ENCODE assay signal across 8 cellular contexts in the genomic region with DNA sequence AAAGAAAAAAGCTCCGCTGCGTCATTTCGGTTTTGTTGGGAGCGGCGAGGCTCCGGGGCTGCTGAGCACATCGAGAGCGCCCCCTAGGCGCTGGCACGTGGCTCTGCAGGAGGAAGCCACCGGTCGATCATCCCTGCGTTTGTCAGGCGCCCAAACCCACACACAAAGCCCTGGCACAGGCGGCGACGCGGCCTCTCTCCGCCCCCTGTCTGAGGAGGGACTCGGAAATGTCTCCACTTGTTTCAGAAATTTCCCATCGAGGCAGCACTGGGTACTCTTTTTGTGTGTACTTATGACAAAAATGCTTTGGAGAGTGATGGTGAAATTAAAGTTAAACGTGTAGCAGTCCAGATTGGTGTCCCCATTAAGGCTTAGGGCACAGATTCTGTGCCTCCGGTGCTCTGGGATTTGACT.
DNase-seq lines count a peak whose midpoint lies in the region; ATAC-seq and TF ChIP-seq lines count a peak whose summit lies in the region.

No MANE protein-coding gene starts in this region.

- H3K27ac Mint-ChIP-seq in CD8-positive, alpha-beta T cell, result no peak overlapping the region

- WGBS in lung, 2 donors, result 4% methylated on average over 23 of the region's 23 CpGs
- WGBS in stomach, 5 donors, result 3 to 5% (median 5%) methylated on average over 23 of the region's 23 CpGs

- peaks cover 5% of the 10 kb centered on the region for H3K9me3 Mint-ChIP-seq in CD8-positive, alpha-beta T cell

- CTCF ChIA-PET in CD8-positive, alpha-beta T cell (lab: Charles Lee), result no interaction called here

- POLR2A ChIA-PET in CD8-positive, alpha-beta T cell (lab: Charles Lee), result no interaction called here

- H3K27ac ChIP-seq in lung (ENCODE audit: low read depth in 1 of 2, low read length in 1 of 2) (no peak overlapping the region), stomach (no peak overlapping the region)
- no peak overlapping the region for H3K27ac ChIP-seq in CD8-positive, alpha-beta T cell (ENCODE audit: low read depth, low read length)

- H3K4me1 Mint-ChIP-seq in CD8-positive, alpha-beta T cell (ENCODE audit: low read depth), result peaks cover 2% of the 10 kb centered on the region

- H3K4me1 ChIP-seq in lung (ENCODE audit: control insufficient read depth in 2 of 2, insufficient read depth in 2 of 2, low read length in 2 of 2) (peaks cover 0 to 2% of the 10 kb centered on the region in 2 donors), stomach (peaks cover 0 to 5% (median 4%) of the 10 kb centered on the region in 4 donors)
- H3K4me1 ChIP-seq in CD8-positive, alpha-beta T cell (ENCODE audit: insufficient read depth, low read length), result no peaks in the 10 kb centered on the region

- H3K36me3 Mint-ChIP-seq in CD8-positive, alpha-beta T cell, result no peaks in the 10 kb centered on the region

- no peak for TF ChIP-seq POLR2A in stomach (IDR thresholded peaks at IDR 0.05)

- peaks cover 10% of the 10 kb centered on the region for H3K27me3 Mint-ChIP-seq in CD8-positive, alpha-beta T cell (ENCODE audit: low read depth)

- intact Hi-C loops in stomach (cut with DNase I; ENCODE audit: low total_unique reads), result no loop called here
- intact Hi-C loops in CD8-positive, alpha-beta T cell (cut with DNase I, micrococcal nuclease), result no loop called here

- no peak overlapping the region for H3K4me3 Mint-ChIP-seq in CD8-positive, alpha-beta T cell

- no peak for TF ChIP-seq EP300 in stomach (IDR thresholded peaks at IDR 0.05)

- peaks cover 0 to 1% of the 10 kb centered on the region in 2 donors for H3K9me3 ChIP-seq in lung (ENCODE audit: control insufficient read depth in 2 of 2, insufficient read depth in 1 of 2, low read length in 1 of 2)
- H3K9me3 ChIP-seq in stomach, result no peaks in the 10 kb centered on the region
- no peaks in the 10 kb centered on the region for H3K9me3 ChIP-seq in CD8-positive, alpha-beta T cell (ENCODE audit: low read length)

- H3K36me3 ChIP-seq in lung (ENCODE audit: control insufficient read depth in 2 of 2, insufficient read depth in 2 of 2, low read length in 2 of 2) (no peaks in the 10 kb centered on the region), stomach (no peaks in the 10 kb centered on the region)
- no peaks in the 10 kb centered on the region for H3K36me3 ChIP-seq in CD8-positive, alpha-beta T cell (ENCODE audit: insufficient read depth, low read length)

- peak; percentile 81 for ATAC-seq in lung (ENCODE audit: insufficient read depth, low FRiP score)
- no peak for ATAC-seq in CD8-positive, alpha-beta T cell

- TF ChIP-seq CTCF in GM12801 (IDR thresholded peaks at IDR 0.05; ENCODE audit: extremely low read depth, insufficient read length) (peak; percentile 48), lung (IDR thresholded peaks at IDR 0.05; ENCODE audit: control extremely low read depth, extremely low read depth) (peak; percentile 24), stomach (IDR thresholded peaks at IDR 0.05) (peak in 5 of 7 experiments; percentile 28 to 69 (median 66))
- TF ChIP-seq CTCF in CD8-positive, alpha-beta T cell (IDR thresholded peaks at IDR 0.05), result no peak

- H3K27me3 ChIP-seq in lung (ENCODE audit: control insufficient read depth, insufficient read depth), result peaks cover 4% of the 10 kb centered on the region
- H3K27me3 ChIP-seq in stomach, result peaks cover 0 to 21% (median 12%) of the 10 kb centered on the region in 3 donors
- H3K27me3 ChIP-seq in CD8-positive, alpha-beta T cell (ENCODE audit: insufficient read depth, low read length), result no peaks in the 10 kb centered on the region

- H3K4me3 ChIP-seq in lung (no peak overlapping the region), stomach (no peak overlapping the region)
- H3K4me3 ChIP-seq in CD8-positive, alpha-beta T cell (ENCODE audit: low read depth, low read length), result no peak overlapping the region

- DNase-seq in HCEC 1CT (peak; percentile 3), NCI-H1092 treated with DMSO at 0.1 percent for 48 hours (lab: John Stamatoyannopoulos, UW) (peak; percentile 71), SKM-1 (lab: John Stamatoyannopoulos, UW; ENCODE audit: unreplicated experiment) (peak; percentile 6), dermis blood vessel endothelial cell (peak; percentile 67), lung (ENCODE audit: low spot score) (peak; percentile 43), stomach (peak; percentile 63)
- no peak for DNase-seq in CD8-positive, alpha-beta T cell

Comparison
In these comparisons a context has a peak if more than half of its experiments do, and no peak if none do; other contexts are left out.
1. DNase-seq: peak in HCEC 1CT (single experiment), NCI-H1092 treated with DMSO at 0.1 percent for 48 hours (single experiment), SKM-1 (single experiment), dermis blood vessel endothelial cell (single experiment), lung (single experiment) and stomach (single experiment); none in CD8-positive, alpha-beta T cell (0 of 7).